In the genomic region with DNA sequence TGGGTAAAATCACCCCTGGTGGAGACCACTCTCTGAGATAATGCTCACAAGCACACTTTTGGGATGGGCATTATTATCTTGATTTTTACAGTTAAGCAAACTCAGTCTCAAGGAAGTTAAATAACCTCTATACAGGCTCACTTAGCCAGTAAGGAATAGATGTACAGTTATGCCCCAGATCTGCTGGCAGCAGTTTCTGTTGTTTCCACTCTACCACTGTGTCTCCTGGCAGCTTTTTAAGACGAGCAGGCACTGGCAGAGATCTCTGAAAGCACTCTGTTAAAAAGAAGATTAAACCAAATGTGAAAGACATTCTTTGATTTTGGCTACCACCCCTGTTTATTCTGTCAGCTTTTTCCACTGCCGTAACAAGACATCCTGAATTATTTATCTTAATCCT, we compare ENCODE assay signal across 19 cellular contexts.
DNase-seq lines count a peak whose midpoint lies in the region; ATAC-seq and TF ChIP-seq lines count a peak whose summit lies in the region.
"Had no signal": no experiment of that assay in that cellular context is flagged by ENCODE, and none has a peak within 500 bp of the region (broad histone marks: within the 10 kb centered on the region; RNA-seq: fewer than 3 reads in every experiment).

No MANE protein-coding gene starts in this region.

- intact Hi-C loops in Right ventricle myocardium inferior (cut with DNase I): no loop called here

- H3K4me1 ChIP-seq in right atrium auricular region: peaks cover 0 to 11% of the 10 kb centered on the region in 2 donors
- H3K4me1 ChIP-seq: HAP-1, SJSA1 had no signal

- no peaks in the 10 kb centered on the region for H3K9me3 ChIP-seq in right atrium auricular region
- H3K9me3 ChIP-seq: HAP-1, SJSA1 had no signal

- peak; percentile 56 for ATAC-seq in Right ventricle myocardium inferior
- ATAC-seq in GM18909 (IDR thresholded peaks at IDR 0.05; ENCODE audit: poor library complexity, unreplicated experiment): no peak
- ATAC-seq in HG03280 (IDR thresholded peaks at IDR 0.05; ENCODE audit: unreplicated experiment): no peak
- ATAC-seq: CD8-positive, alpha-beta T cell had no signal

- no peak overlapping the region for H3K27ac ChIP-seq in right atrium auricular region
- H3K27ac ChIP-seq: GM23248, SJSA1 had no signal

- TF ChIP-seq CTCF in right atrium auricular region (IDR thresholded peaks at IDR 0.05): no peak

- no peaks in the 10 kb centered on the region for H3K36me3 ChIP-seq in right atrium auricular region
- H3K36me3 ChIP-seq: HAP-1, SJSA1 had no signal

- no peaks in the 10 kb centered on the region for H3K27me3 ChIP-seq in right atrium auricular region
- H3K27me3 ChIP-seq: SJSA1 had no signal

- H3K4me3 ChIP-seq in right atrium auricular region: no peak overlapping the region
- H3K4me3 ChIP-seq: GM23248, HAP-1, SJSA1 had no signal

- DNase-seq in Right ventricle myocardium inferior (ENCODE audit: missing footprints) (no peak), right atrium auricular region (ENCODE audit: low spot score) (no peak), cerebellum (ENCODE audit: low spot score) (peak; percentile 38), midbrain (lab: John Stamatoyannopoulos, UW) (peak; percentile 29), NCI-H524 treated with DMSO at 0.1 percent for 48 hours (lab: John Stamatoyannopoulos, UW) (no peak)
- DNase-seq: 8988T; CD8-positive, alpha-beta T cell; GM23248; KG1; NCI-H1092 treated with DMSO at 0.1 percent for 48 hours; NCI-H1436 treated with DMSO at 0.1 percent for 48 hours; NCI-H1930; NCI-H2227 treated with DMSO at 0.1 percent for 48 hours; NCI-H510A; NCI-H748 treated with DMSO at 0.1 percent for 48 hours had no signal

Comparison
In these comparisons a context has a peak if more than half of its experiments do, and no peak if none do; other contexts are left out.
1. DNase-seq: peak in cerebellum (single experiment) and midbrain (single experiment); none in Right ventricle myocardium inferior (single experiment), right atrium auricular region (single experiment) and NCI-H524 treated with DMSO at 0.1 percent for 48 hours (single experiment).